In genomic region chr16:18531323-18531722, GRCh38 we compare ENCODE assay signal across 7 cellular contexts. TPM values are rescaled to one million over a fixed set of nuclear protein-coding genes. Genes with fewer than 3 reads are reported as not detected.
DNase-seq lines count a peak whose midpoint lies in the region; ATAC-seq, FAIRE-seq and TF ChIP-seq lines count a peak whose summit lies in the region.
"Not testable (repeated sequence)": the region's sequence is repeated elsewhere in the genome, so short reads cannot be mapped to it uniquely, and the experiment has no call there.

No MANE protein-coding gene starts in this region.

- not testable (repeated sequence) for H3K4me2 ChIP-seq in endothelial cell of umbilical vein (ENCODE audit: insufficient read depth, low read length)

- H3K27me3 ChIP-seq in body of pancreas; endothelial cell of umbilical vein (ENCODE audit: control insufficient read depth in 2 of 2, insufficient read depth in 2 of 2, low read length in 2 of 2); right cardiac atrium (ENCODE audit: control insufficient read depth, insufficient read depth); right lobe of liver; pancreas: not testable (repeated sequence)

- ATAC-seq in body of pancreas (peak; percentile 78), right cardiac atrium (peak; percentile 5 to 64), left lobe of liver (peak; percentile 35), right lobe of liver (peak in 3 of 4 donors; percentile 13 to 45 (median 37)), pancreas (peak; percentile 71 to 80 (median 72))

- POLR2A ChIA-PET in endothelial cell of umbilical vein (lab: Charles Lee), result not testable (repeated sequence)

- not testable (repeated sequence) for H2AFZ ChIP-seq in endothelial cell of umbilical vein (ENCODE audit: low read depth, low read length)

- 15 to 54% methylated on average over 4 to 6 of the region's 10 CpGs for WGBS in body of pancreas, 2 donors
- 84% methylated on average over 5 of the region's 10 CpGs for WGBS in right cardiac atrium
- WGBS in right lobe of liver (ENCODE audit: insufficient coverage, low coverage, low lambda C conversion rate, missing lambda C conversion rate), result 65% methylated on average over 2 of the region's 10 CpGs
- WGBS in pancreas, 2 donors, result 44 to 50% methylated on average over 1 to 7 of the region's 10 CpGs

- not testable (repeated sequence) for TF ChIP-seq POLR2A in body of pancreas (IDR thresholded peaks at IDR 0.05); endothelial cell of umbilical vein (IDR thresholded peaks at IDR 0.05; ENCODE audit: low read depth, low read length); right lobe of liver (IDR thresholded peaks at IDR 0.05)

- peak overlapping the region in 2 of 4 donors; percentile 54 to 59 for H3K27ac ChIP-seq in body of pancreas
- not testable (repeated sequence) for H3K27ac ChIP-seq in endothelial cell of umbilical vein (ENCODE audit: insufficient read depth, low read depth, low read length); right cardiac atrium (ENCODE audit: low read length); right lobe of liver; pancreas

- H3K9me3 ChIP-seq in body of pancreas; endothelial cell of umbilical vein (replicated peaks; ENCODE audit: control insufficient read depth, insufficient read depth, low read length); right cardiac atrium (ENCODE audit: control insufficient read depth, low read length); right lobe of liver; pancreas: not testable (repeated sequence)

- intact Hi-C loops in body of pancreas (cut with DNase I); endothelial cell of umbilical vein (cut with micrococcal nuclease); right cardiac atrium (cut with DNase I); right lobe of liver (cut with DNase I); pancreas (cut with DNase I): not testable (repeated sequence)

- not testable (repeated sequence) for H3K79me2 ChIP-seq in endothelial cell of umbilical vein (ENCODE audit: control insufficient read depth, insufficient read depth, low read length)

- H3K36me3 ChIP-seq in body of pancreas (replicated peaks in 1 of 2; ENCODE audit: insufficient read depth in 1 of 2, low read depth in 2 of 2); endothelial cell of umbilical vein (ENCODE audit: control insufficient read depth in 2 of 2, extremely low read depth in 1 of 2, insufficient read depth in 2 of 2, low read length in 2 of 2); right lobe of liver; pancreas: not testable (repeated sequence)

- BruUV-seq in endothelial cell of umbilical vein (replicated peaks; lab: Mats Ljungman, UMichigan), result not testable (repeated sequence)

- H3K4me3 ChIP-seq in body of pancreas; endothelial cell of umbilical vein (replicated peaks in 1 of 3; ENCODE audit: insufficient read depth in 1 of 3, low read depth in 1 of 3, low read length in 3 of 3); right cardiac atrium (ENCODE audit: low read length); right lobe of liver; pancreas: not testable (repeated sequence)

- H3K9ac ChIP-seq in endothelial cell of umbilical vein (replicated peaks; ENCODE audit: extremely low read depth, insufficient read depth, low read length), result not testable (repeated sequence)

- CTCF ChIA-PET in endothelial cell of umbilical vein (lab: Charles Lee), result not testable (repeated sequence)

- H3K4me1 ChIP-seq in body of pancreas; endothelial cell of umbilical vein (ENCODE audit: control insufficient read depth, extremely low read depth, insufficient read depth, low read length); right cardiac atrium (ENCODE audit: control insufficient read depth, insufficient read depth, low read length); right lobe of liver; pancreas: not testable (repeated sequence)

- not testable (repeated sequence) for FAIRE-seq in endothelial cell of umbilical vein (lab: Jason Lieb, UNC); pancreas (lab: Jason Lieb, UNC)

- TF ChIP-seq CTCF in body of pancreas (IDR thresholded peaks at IDR 0.05); endothelial cell of umbilical vein (IDR thresholded peaks at IDR 0.05; ENCODE audit: extremely low read depth in 1 of 2, insufficient read depth in 1 of 2, low read depth in 1 of 2, low read length in 2 of 2); right lobe of liver (IDR thresholded peaks at IDR 0.05); pancreas (IDR thresholded peaks at IDR 0.05): not testable (repeated sequence)

- H4K20me1 ChIP-seq in endothelial cell of umbilical vein (replicated peaks; ENCODE audit: control insufficient read depth, extremely low read depth, insufficient read depth, low read length), result not testable (repeated sequence)

- dilution Hi-C loops in endothelial cell of umbilical vein (cut with MboI; ENCODE audit: extremely low pct_ligation_motif_present, low sequenced_read_pairs), result not testable (repeated sequence)

- DNase-seq in body of pancreas, result peak; percentile 32 to 82 (median 64)
- DNase-seq in endothelial cell of umbilical vein (ENCODE audit: low read depth, low spot score), result peak; percentile 55
- DNase-seq in right cardiac atrium; left lobe of liver (ENCODE audit: low spot score); right lobe of liver: not testable (repeated sequence)
- DNase-seq in lung microvascular endothelial cell (ENCODE audit: low read depth in 2 of 2), result peak; percentile 35 to 80
- peak in 2 of 6 donors; percentile 25 to 59 for DNase-seq in pancreas

- H3K9me1 ChIP-seq in endothelial cell of umbilical vein (replicated peaks; ENCODE audit: control insufficient read depth, extremely low read depth, insufficient read depth, low read length), result not testable (repeated sequence)

RNA-seq across cellular contexts. Expression of gene NOMO2, which starts 30.6 kb away (rescaled TPM):
- total RNA-seq in body of pancreas (100 to 1,000 TPM in 1 of 2 donors, 10 to 100 TPM in 1; 89.0 to 172 TPM), endothelial cell of umbilical vein (155 and 219 TPM in 2 replicates), right cardiac atrium (100 to 1,000 TPM; 127 to 292 (median 249) TPM), left lobe of liver (53.3 TPM), right lobe of liver (10 to 100 TPM; 53.6 to 88.5 (median 71.4) TPM), lung microvascular endothelial cell (105 and 145 TPM in 2 replicates), pancreas (100 to 1,000 TPM; 193 to 296 (median 209) TPM)
- polyA plus RNA-seq in endothelial cell of umbilical vein (223 and 235 TPM in 2 replicates), right cardiac atrium (295 TPM), pancreas (100 to 1,000 TPM; 109 to 124 TPM)
- 216 and 223 TPM in 2 replicates for polyA plus RNA-seq in endothelial cell of umbilical vein (2011; cell fraction: cytosol; rRNA removed)
- polyA plus RNA-seq in endothelial cell of umbilical vein (2011; cell fraction: nucleus; rRNA removed), result 215 and 217 TPM in 2 replicates
- polyA plus RNA-seq in endothelial cell of umbilical vein (2012), result 161 and 209 TPM in 2 replicates
- polyA minus RNA-seq in endothelial cell of umbilical vein, result 165 and 237 TPM in 2 replicates
- 67.1 TPM for polyA minus RNA-seq in endothelial cell of umbilical vein (2011; cell fraction: cytosol; rRNA and poly(A)+ RNA removed)
- polyA minus RNA-seq in endothelial cell of umbilical vein (2011; cell fraction: nucleus; rRNA and poly(A)+ RNA removed), result 66.8 and 83.6 TPM in 2 replicates
